In genomic region chr4:186704059-186704458, GRCh38 we compare ENCODE assay signal across 14 cellular contexts. TPM values are rescaled to one million over a fixed set of nuclear protein-coding genes. Genes with fewer than 3 reads are reported as not detected.
A peak's percentile ranks its signal among the peaks of the same experiment; 100 is the strongest.
DNase-seq lines count a peak whose midpoint lies in the region; ATAC-seq and TF ChIP-seq lines count a peak whose summit lies in the region.
"Had no signal": no experiment of that assay in that cellular context is flagged by ENCODE, and none has a peak within 500 bp of the region (broad histone marks: within the 10 kb centered on the region; RNA-seq: fewer than 3 reads in every experiment).

No MANE protein-coding gene starts in this region.

- H3K9ac ChIP-seq in neural progenitor cell: no peak overlapping the region

- H3K36me3 Mint-ChIP-seq in neural progenitor cell: peaks cover 61% of the 10 kb centered on the region

- DNase-seq in left ventricle myocardium inferior: no peak
- no peak for DNase-seq in Right ventricle myocardium superior
- DNase-seq in esophagus muscularis mucosa (ENCODE audit: extremely low spot score): no peak
- DNase-seq in neural progenitor cell (ENCODE audit: low spot score): no peak
- DNase-seq in transverse colon: no peak
- no peak for DNase-seq in GM10248 (ENCODE audit: extremely low spot score)
- DNase-seq in activated CD4-positive, alpha-beta T cell treated with anti-CD3 and anti-CD28 coated beads for 4 hours: no peak
- no peak for DNase-seq in thyroid gland
- DNase-seq: C1 segment of cervical spinal cord, NCI-H187 treated with DMSO at 0.1 percent for 48 hours, NCI-H446, NCI-H748 treated with DMSO at 0.1 percent for 48 hours, PC-9 had no signal

- WGBS in esophagus muscularis mucosa: 41% methylated on average over 4 of the region's 4 CpGs
- WGBS in transverse colon (ENCODE audit: low coverage in 1 of 2), 2 donors: 29 to 30% methylated on average over 4 of the region's 4 CpGs
- WGBS in thyroid gland, 2 donors: 75% methylated on average over 4 of the region's 4 CpGs

- peaks cover 41% of the 10 kb centered on the region for H3F3A ChIP-seq in neural progenitor cell (ENCODE audit: low read depth)

- H3K27ac ChIP-seq in left ventricle myocardium inferior (replicated peaks) (peak overlapping the region; percentile 86), esophagus muscularis mucosa (replicated peaks in 1 of 4) (peak overlapping the region; percentile 68 to 79 (median 78)), neural progenitor cell (peak overlapping the region; percentile 72), transverse colon (peak overlapping the region; percentile 59 to 79 (median 68)), thyroid gland (no peak overlapping the region)
- H3K27ac ChIP-seq: PC-9 had no signal

- no peak overlapping the region for H3K4me2 ChIP-seq in neural progenitor cell
- H3K4me2 ChIP-seq: PC-9 had no signal

- H3K27me3 Mint-ChIP-seq in neural progenitor cell (ENCODE audit: insufficient read depth, low read depth): peaks cover 2% of the 10 kb centered on the region

- TF ChIP-seq EP300 in esophagus muscularis mucosa (IDR thresholded peaks at IDR 0.05) (no peak), transverse colon (IDR thresholded peaks at IDR 0.05; ENCODE audit: low read depth) (no peak)

- ATAC-seq in Right ventricle myocardium superior (ENCODE audit: poor library complexity): no peak
- ATAC-seq: HepG2 had no signal

- peaks cover 47% of the 10 kb centered on the region for H3K4me1 Mint-ChIP-seq in neural progenitor cell

- H3K27ac Mint-ChIP-seq in neural progenitor cell: peak overlapping the region; percentile 35

- POLR2A ChIA-PET in GM10248 (lab: Yijun Ruan, JAX): no interaction called here

- CTCF ChIA-PET in GM10248 (lab: Yijun Ruan, JAX): no interaction called here

- H3K4me3 ChIP-seq in left ventricle myocardium inferior (no peak overlapping the region), esophagus muscularis mucosa (peak overlapping the region in 1 of 4 donors; percentile 4), neural progenitor cell (no peak overlapping the region), transverse colon (peak overlapping the region in 1 of 4 donors; percentile 7), thyroid gland (replicated peaks in 1 of 3) (no peak overlapping the region)
- H3K4me3 ChIP-seq: PC-9 had no signal

- TF ChIP-seq POLR2A in esophagus muscularis mucosa (IDR thresholded peaks at IDR 0.05; ENCODE audit: low read depth) (no peak), transverse colon (IDR thresholded peaks at IDR 0.05) (no peak), thyroid gland (IDR thresholded peaks at IDR 0.05) (no peak)

- no peaks in the 10 kb centered on the region for H3K27me3 ChIP-seq in left ventricle myocardium inferior (ENCODE audit: low read depth)
- no peaks in the 10 kb centered on the region for H3K27me3 ChIP-seq in esophagus muscularis mucosa
- H3K27me3 ChIP-seq in neural progenitor cell: no peaks in the 10 kb centered on the region
- no peaks in the 10 kb centered on the region for H3K27me3 ChIP-seq in transverse colon
- no peaks in the 10 kb centered on the region for H3K27me3 ChIP-seq in thyroid gland

- no peak overlapping the region for H3K4me3 Mint-ChIP-seq in neural progenitor cell

- no peaks in the 10 kb centered on the region for H3K9me3 ChIP-seq in left ventricle myocardium inferior (replicated peaks)
- H3K9me3 ChIP-seq in esophagus muscularis mucosa: no peaks in the 10 kb centered on the region
- no peaks in the 10 kb centered on the region for H3K9me3 ChIP-seq in neural progenitor cell (ENCODE audit: low read depth)
- H3K9me3 ChIP-seq in transverse colon: no peaks in the 10 kb centered on the region
- no peaks in the 10 kb centered on the region for H3K9me3 ChIP-seq in thyroid gland

- H4K20me1 ChIP-seq in neural progenitor cell (ENCODE audit: low read depth): peaks cover 98% of the 10 kb centered on the region

- H2AFZ ChIP-seq in neural progenitor cell (replicated peaks): no peak overlapping the region
- H2AFZ ChIP-seq: PC-9 had no signal

- H3K36me3 ChIP-seq in left ventricle myocardium inferior (peaks cover 20% of the 10 kb centered on the region), esophagus muscularis mucosa (peaks cover 4 to 29% (median 15%) of the 10 kb centered on the region in 4 donors), neural progenitor cell (peaks cover 12% of the 10 kb centered on the region), transverse colon (no peaks in the 10 kb centered on the region), thyroid gland (peaks cover 3 to 23% of the 10 kb centered on the region in 2 donors)

- intact Hi-C loops in left ventricle myocardium inferior (cut with micrococcal nuclease): no loop called here
- intact Hi-C loops in Right ventricle myocardium superior (cut with DNase I): no loop called here
- intact Hi-C loops in esophagus muscularis mucosa (cut with DNase I): no loop called here
- intact Hi-C loops in transverse colon (cut with DNase I; ENCODE audit: low total_unique reads): no loop called here
- intact Hi-C loops in thyroid gland (cut with DNase I): no loop called here

- TF ChIP-seq CTCF in left ventricle myocardium inferior (IDR thresholded peaks at IDR 0.05; ENCODE audit: borderline replicate concordance): no peak
- TF ChIP-seq CTCF in esophagus muscularis mucosa (IDR thresholded peaks at IDR 0.05): no peak
- TF ChIP-seq CTCF in neural progenitor cell (IDR thresholded peaks at IDR 0.05): no peak
- no peak for TF ChIP-seq CTCF in transverse colon (IDR thresholded peaks at IDR 0.05)
- TF ChIP-seq CTCF in GM10248 (IDR thresholded peaks at IDR 0.05; ENCODE audit: control extremely low read depth, extremely low read depth, low read depth, missing control alignments): no peak
- TF ChIP-seq CTCF in thyroid gland (IDR thresholded peaks at IDR 0.05): no peak

- H3K9me3 Mint-ChIP-seq in neural progenitor cell: peaks cover 14% of the 10 kb centered on the region

- H3K79me2 ChIP-seq in neural progenitor cell (ENCODE audit: low read depth): peaks cover 100% of the 10 kb centered on the region

- H3K4me1 ChIP-seq in left ventricle myocardium inferior: peaks cover 97% of the 10 kb centered on the region
- peaks cover 45 to 76% (median 73%) of the 10 kb centered on the region in 4 donors for H3K4me1 ChIP-seq in esophagus muscularis mucosa
- peaks cover 45% of the 10 kb centered on the region for H3K4me1 ChIP-seq in neural progenitor cell
- H3K4me1 ChIP-seq in transverse colon: peaks cover 30 to 88% (median 60%) of the 10 kb centered on the region in 4 donors
- peaks cover 6 to 14% of the 10 kb centered on the region in 2 donors for H3K4me1 ChIP-seq in thyroid gland

- in situ Hi-C loops in transverse colon (cut with MboI; ENCODE audit: low pct_ligation_motif_present in 1 of 4, low pct_unique_long_range_greater_than_20kb in 1 of 4, low sequenced_read_pairs in 3 of 4): no loop called here

RNA-seq across cellular contexts. Expression of gene FAT1, which starts 19.6 kb away (rescaled TPM):
- total RNA-seq in left ventricle myocardium inferior: 59.1 TPM
- total RNA-seq in Right ventricle myocardium superior: 48.0 TPM
- 100 to 1,000 TPM; 145 to 244 (median 200) TPM for total RNA-seq in esophagus muscularis mucosa
- total RNA-seq in neural progenitor cell (ENCODE audit: low replicate concordance): 400 and 517 TPM in 2 replicates
- total RNA-seq in transverse colon: 100 to 1,000 TPM; 321 to 477 (median 380) TPM
- total RNA-seq in thyroid gland: 10 to 100 TPM; 73.1 to 95.6 (median 76.5) TPM

Comparison
In these comparisons a context has a peak if more than half of its experiments do, and no peak if none do; other contexts are left out.
1. H3K27ac ChIP-seq: peak in left ventricle myocardium inferior (single experiment), esophagus muscularis mucosa (4 of 4), neural progenitor cell (single experiment) and transverse colon (4 of 4); none in thyroid gland (0 of 3).